Comparison of ENCODE assay signal across 29 cellular contexts in the genomic region with DNA sequence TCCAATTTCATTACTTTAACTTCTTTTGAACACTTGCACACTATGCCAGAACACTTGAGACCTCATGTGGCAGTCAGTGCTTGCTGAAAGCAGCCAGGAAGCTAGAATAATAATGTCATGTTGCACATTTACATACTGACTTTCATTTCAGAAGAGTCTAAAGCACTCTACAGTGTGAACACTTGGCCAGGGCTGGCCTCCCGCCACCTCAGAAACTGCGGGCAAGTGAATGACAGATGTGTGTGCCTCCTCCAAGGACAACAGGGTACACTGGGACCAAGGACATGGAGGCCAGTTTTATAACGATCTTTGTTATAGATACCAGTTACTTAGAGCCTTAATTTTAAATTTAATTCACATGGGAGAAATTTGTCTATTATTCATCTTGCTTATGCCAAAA.
"Had no signal": no experiment of that assay in that cellular context is flagged by ENCODE, and none has a peak within 500 bp of the region (broad histone marks: within the 10 kb centered on the region; RNA-seq: fewer than 3 reads in every experiment).

No MANE protein-coding gene starts in this region.

- H3K27me3 Mint-ChIP-seq: activated naive CD8-positive, alpha-beta T cell; activated T-cell treated with anti-CD3 and anti-CD28 coated beads, Interleukin-2, amount 50 U/mL, for 24 hours had no signal

- H3K4me1 ChIP-seq: breast epithelium had no signal

- H3K9me3 Mint-ChIP-seq: activated CD4-positive, alpha-beta T cell treated with anti-CD3 and anti-CD28 coated beads, Interleukin-2, amount 10 ng/mL, durations not matched to agents 24 days and 14 days; activated T-helper 1 cell treated with anti-CD3 and anti-CD28 coated beads, Interleukin-12 subunit alpha, Interleukin-12 subunit beta, Interleukin-2, Interleukin-4 antibody, amounts not matched to agents 30 ng/mL and 10 ng/mL and 1 ng/mL, durations not matched to agents 14 hours and 24 hours and 36 hours; T-helper 1 cell treated with Interleukin-12 subunit alpha and Interleukin-12 subunit beta and Interleukin-4 antibody, amounts not matched to agents 30 μg/mL and 1 μg/mL, for 36 hours had no signal

- H3K4me1 Mint-ChIP-seq: activated CD4-positive, alpha-beta T cell treated with anti-CD3 and anti-CD28 coated beads, Interleukin-2, amount 10 ng/mL, durations not matched to agents 24 days and 14 days; activated CD8-positive, alpha-beta memory T cell treated with anti-CD3 and anti-CD28 coated beads, Interleukin-2, amount 10 ng/mL, durations not matched to agents 7 days and 5 days; WTC11 had no signal

- H3K4me3 Mint-ChIP-seq: activated CD4-positive, alpha-beta T cell treated with anti-CD3 and anti-CD28 coated beads, Interleukin-2, amount 10 ng/mL, durations not matched to agents 24 days and 14 days; activated CD8-positive, alpha-beta memory T cell treated with anti-CD3 and anti-CD28 coated beads, Interleukin-2, amount 10 ng/mL, durations not matched to agents 7 days and 5 days; activated naive CD8-positive, alpha-beta T cell; activated T-cell treated with anti-CD3 and anti-CD28 coated beads, Interleukin-2, amount 50 U/mL, for 24 hours; activated T-helper 1 cell treated with anti-CD3 and anti-CD28 coated beads, Interleukin-12 subunit alpha, Interleukin-12 subunit beta, Interleukin-2, Interleukin-4 antibody, amounts not matched to agents 30 ng/mL and 10 ng/mL and 1 ng/mL, durations not matched to agents 14 hours and 24 hours and 36 hours; T-helper 1 cell treated with Interleukin-12 subunit alpha and Interleukin-12 subunit beta and Interleukin-4 antibody, amounts not matched to agents 30 μg/mL and 1 μg/mL, for 36 hours; WTC11 had no signal

- H3K9me3 ChIP-seq: breast epithelium had no signal

- H3K27me3 ChIP-seq: breast epithelium had no signal

- H3K27ac ChIP-seq: breast epithelium had no signal

- DNase-seq: activated CD4-positive, alpha-beta T cell treated with anti-CD3 and anti-CD28 coated beads, Interleukin-2, amount 10 ng/mL, durations not matched to agents 24 days and 14 days; activated CD4-positive, alpha-beta T cell treated with anti-CD3 and anti-CD28 coated beads, Interleukin-2, amount 50 U/mL, for 48 hours; activated CD4-positive, CD25-positive, alpha-beta regulatory T cell treated with anti-CD3 and anti-CD28 coated beads, Interleukin-2, amount 50 U/mL, for 72 hours; activated CD8-positive, alpha-beta memory T cell treated with anti-CD3 and anti-CD28 coated beads, Interleukin-2, amount 10 ng/mL, durations not matched to agents 7 days and 5 days; activated effector memory CD4-positive, alpha-beta T cell treated with anti-CD3 and anti-CD28 coated beads, Interleukin-2, amount 50 U/mL, for 16 hours; activated naive CD4-positive, alpha-beta T cell treated with Interleukin-2 at 50 U/mL for 16 hours; activated T-cell treated with anti-CD3 and anti-CD28 coated beads, Interleukin-2, amount 50 U/mL, for 24 hours; central memory CD4-positive, alpha-beta T cell; Karpas-422; MM.1S; NCI-H1105; NCI-H1436; NCI-H1694 treated with DMSO at 0.1 percent for 48 hours; NCI-H2081 treated with DMSO at 0.1 percent for 48 hours; NCI-H345; NCI-H510A treated with DMSO at 0.1 percent for 48 hours; NCI-H69; NK-92 treated with Interleukin-12 subunit alpha and Interleukin-12 subunit beta, amount 100 ng/mL, for 24 hours; OCI-M1; RPMI8226; SHP77; T-helper 9 cell had no signal

- ATAC-seq: activated CD8-positive, alpha-beta memory T cell treated with anti-CD3 and anti-CD28 coated beads, Interleukin-2, amount 10 ng/mL, durations not matched to agents 7 days and 5 days; K562; Panc1; WTC11 had no signal

- H3K27ac Mint-ChIP-seq: activated CD4-positive, alpha-beta T cell treated with anti-CD3 and anti-CD28 coated beads, Interleukin-2, amount 10 ng/mL, durations not matched to agents 24 days and 14 days; activated CD8-positive, alpha-beta memory T cell treated with anti-CD3 and anti-CD28 coated beads, Interleukin-2, amount 10 ng/mL, durations not matched to agents 7 days and 5 days; activated naive CD8-positive, alpha-beta T cell; activated T-cell treated with anti-CD3 and anti-CD28 coated beads, Interleukin-2, amount 50 U/mL, for 24 hours; activated T-helper 1 cell treated with anti-CD3 and anti-CD28 coated beads, Interleukin-12 subunit alpha, Interleukin-12 subunit beta, Interleukin-2, Interleukin-4 antibody, amounts not matched to agents 30 ng/mL and 10 ng/mL and 1 ng/mL, durations not matched to agents 14 hours and 24 hours and 36 hours; T-helper 1 cell treated with Interleukin-12 subunit alpha and Interleukin-12 subunit beta and Interleukin-4 antibody, amounts not matched to agents 30 μg/mL and 1 μg/mL, for 36 hours; WTC11 had no signal

- H3K36me3 ChIP-seq: breast epithelium had no signal

- H3K4me3 ChIP-seq: breast epithelium, K562 had no signal
